In the genomic region with DNA sequence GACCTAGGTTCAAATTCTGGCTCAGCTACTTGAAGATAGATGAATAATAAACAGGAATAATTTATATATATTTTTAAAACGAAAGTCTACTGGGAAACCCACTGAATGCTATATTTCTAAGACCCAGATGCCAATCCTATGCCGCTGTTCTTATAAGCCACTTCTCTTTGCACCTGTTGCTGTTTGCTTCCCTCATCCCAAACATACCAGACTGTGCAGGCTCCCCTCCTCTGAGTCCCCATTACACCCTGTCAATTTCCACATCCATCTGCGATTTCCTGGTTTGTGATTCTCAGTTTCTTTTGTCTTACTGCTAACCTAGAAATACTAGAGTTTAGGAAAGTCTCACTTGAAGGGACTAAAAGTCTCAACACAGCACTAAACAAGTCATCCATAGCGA, we compare ENCODE assay signal across 25 cellular contexts.
DNase-seq lines count a peak whose midpoint lies in the region; ATAC-seq, FAIRE-seq and TF ChIP-seq lines count a peak whose summit lies in the region.
"Had no signal": no experiment of that assay in that cellular context is flagged by ENCODE, and none has a peak within 500 bp of the region (broad histone marks: within the 10 kb centered on the region; RNA-seq: fewer than 3 reads in every experiment).

No MANE protein-coding gene starts in this region.

- H3K27me3 ChIP-seq in IMR-90 (ENCODE audit: control insufficient read depth, insufficient read depth, low read length), result no peaks in the 10 kb centered on the region
- no peaks in the 10 kb centered on the region for H3K27me3 ChIP-seq in astrocyte (ENCODE audit: insufficient read depth, low read length)
- no peaks in the 10 kb centered on the region for H3K27me3 ChIP-seq in tibial artery
- no peaks in the 10 kb centered on the region for H3K27me3 ChIP-seq in sigmoid colon

- no peak for TF ChIP-seq CTCF in IMR-90 (conservative IDR thresholded peaks at IDR 0.05; ENCODE audit: low read depth, low read length)
- no peak for TF ChIP-seq CTCF in astrocyte (IDR thresholded peaks at IDR 0.05; ENCODE audit: insufficient read depth, low read depth, low read length)
- no peak for TF ChIP-seq CTCF in nephron progenitor cell (IDR thresholded peaks at IDR 0.05)
- TF ChIP-seq CTCF in tibial artery (IDR thresholded peaks at IDR 0.05), result no peak
- TF ChIP-seq CTCF in sigmoid colon (IDR thresholded peaks at IDR 0.05), result no peak

- no peak overlapping the region for H2BK5ac ChIP-seq in IMR-90 (ENCODE audit: low read depth, low read length, poor library complexity, severe bottlenecking)

- H3K23ac ChIP-seq in IMR-90 (ENCODE audit: low read depth, low read length), result no peak overlapping the region

- no peak for ATAC-seq in IMR-90 (ENCODE audit: low read depth)
- ATAC-seq in GM19395 (IDR thresholded peaks at IDR 0.05; ENCODE audit: unreplicated experiment), result no peak
- ATAC-seq: T-cell had no signal

- H4K5ac ChIP-seq in IMR-90 (ENCODE audit: low read depth, low read length), result no peak overlapping the region

- H3K56ac ChIP-seq in IMR-90 (ENCODE audit: extremely low read depth, insufficient read depth, low read length), result no peak overlapping the region

- H4K8ac ChIP-seq in IMR-90 (ENCODE audit: low read depth in 2 of 2, low read length in 2 of 2), result no peak overlapping the region; a peak in 1 of 4 replicates

- dilution Hi-C loops in IMR-90 (cut with HindIII; ENCODE audit: low sequenced_read_pairs, unreplicated experiment), result no loop called here

- H3K9ac ChIP-seq in IMR-90 (ENCODE audit: low read depth, low read length) (no peak overlapping the region), astrocyte (ENCODE audit: low read length) (no peak overlapping the region)
- H3K9ac ChIP-seq: GM23248 had no signal

- CTCF ChIA-PET in IMR-90 (lab: Yijun Ruan, JAX), result no interaction called here

- H3K27me3 Mint-ChIP-seq in astrocyte (ENCODE audit: low read depth, unreplicated experiment), result no peaks in the 10 kb centered on the region
- H3K27me3 Mint-ChIP-seq in nephron progenitor cell (ENCODE audit: low read depth, poor library complexity), result peaks cover 11% of the 10 kb centered on the region

- no peak for FAIRE-seq in astrocyte (lab: Jason Lieb, UNC)
- FAIRE-seq: D721Med, GM12892 had no signal

- TF ChIP-seq RAD21 in IMR-90 (IDR thresholded peaks at IDR 0.05; ENCODE audit: low read length), result no peak

- H3K9me1 ChIP-seq in IMR-90 (ENCODE audit: insufficient read depth, low read length), result peaks cover 14% of the 10 kb centered on the region

- no peak overlapping the region; the same call in 1 of the 2 replicates for H2AK5ac ChIP-seq in IMR-90 (ENCODE audit: low read depth, low read length)

- no peak overlapping the region; the same call in 1 of the 2 replicates for H4K91ac ChIP-seq in IMR-90 (ENCODE audit: insufficient read depth, low read depth, low read length)

- H3K4me3 ChIP-seq in IMR-90 (ENCODE audit: insufficient read depth, low read depth, low read length) (no peak overlapping the region), astrocyte (ENCODE audit: insufficient read depth, low read depth, low read length) (no peak overlapping the region), tibial artery (no peak overlapping the region), sigmoid colon (no peak overlapping the region)
- H3K4me3 ChIP-seq: GM23248 had no signal

- H2BK20ac ChIP-seq in IMR-90 (ENCODE audit: low read depth, low read length), result no peak overlapping the region; the same call in 1 of the 2 replicates

- no peaks in the 10 kb centered on the region for H3K36me3 ChIP-seq in IMR-90 (ENCODE audit: control insufficient read depth, insufficient read depth, low read length)
- no peaks in the 10 kb centered on the region for H3K36me3 ChIP-seq in astrocyte (ENCODE audit: insufficient read depth, low read length)
- H3K36me3 ChIP-seq in tibial artery, result no peaks in the 10 kb centered on the region
- no peaks in the 10 kb centered on the region for H3K36me3 ChIP-seq in sigmoid colon

- H3K4me3 Mint-ChIP-seq in astrocyte (ENCODE audit: unreplicated experiment) (no peak overlapping the region), nephron progenitor cell (no peak overlapping the region)
- H3K4me3 Mint-ChIP-seq: CD4-positive, alpha-beta T cell; T-cell had no signal

- peaks cover 44% of the 10 kb centered on the region for H3K4me1 Mint-ChIP-seq in astrocyte (ENCODE audit: low read depth, unreplicated experiment)
- peaks cover 13% of the 10 kb centered on the region for H3K4me1 Mint-ChIP-seq in nephron progenitor cell

- in situ Hi-C loops in IMR-90 (cut with MboI; ENCODE audit: low sequenced_read_pairs), result no loop called here

- H3K4me1 ChIP-seq in IMR-90 (ENCODE audit: control insufficient read depth, insufficient read depth, low read length), result peaks cover 17% of the 10 kb centered on the region
- peaks cover 42% of the 10 kb centered on the region for H3K4me1 ChIP-seq in astrocyte (ENCODE audit: insufficient read depth, low read length)
- H3K4me1 ChIP-seq in tibial artery, result peaks cover 0 to 11% (median 6%) of the 10 kb centered on the region in 4 donors
- peaks cover 0 to 4% (median 0%) of the 10 kb centered on the region in 4 donors for H3K4me1 ChIP-seq in sigmoid colon

- H3K4me2 ChIP-seq in IMR-90 (ENCODE audit: low read depth, low read length) (no peak overlapping the region), astrocyte (ENCODE audit: low read length) (no peak overlapping the region)

- H2AK9ac ChIP-seq in IMR-90 (replicated peaks; ENCODE audit: low read depth, low read length, poor library complexity), result no peak overlapping the region

- H3K79me1 ChIP-seq in IMR-90 (ENCODE audit: low read depth in 1 of 2, low read length in 2 of 2), result no peaks in the 10 kb centered on the region

- no peaks in the 10 kb centered on the region for H3K9me3 ChIP-seq in IMR-90 (ENCODE audit: control insufficient read depth, insufficient read depth, low read length)
- H3K9me3 ChIP-seq in astrocyte (ENCODE audit: insufficient read depth, low read depth, low read length), result no peaks in the 10 kb centered on the region
- H3K9me3 ChIP-seq in tibial artery, result no peaks in the 10 kb centered on the region
- no peaks in the 10 kb centered on the region for H3K9me3 ChIP-seq in sigmoid colon

- H3K9me3 Mint-ChIP-seq in astrocyte (ENCODE audit: unreplicated experiment), result no peaks in the 10 kb centered on the region
- H3K9me3 Mint-ChIP-seq in nephron progenitor cell, result no peaks in the 10 kb centered on the region
- H3K9me3 Mint-ChIP-seq: CD4-positive, alpha-beta T cell; T-cell had no signal

- H3K14ac ChIP-seq in IMR-90 (replicated peaks; ENCODE audit: low read depth, low read length), result no peak overlapping the region

- no peak overlapping the region for H2BK120ac ChIP-seq in IMR-90 (ENCODE audit: low read depth, low read length)

- DNase-seq in DMS53 (lab: John Stamatoyannopoulos, UW), result peak; percentile 68
- DNase-seq in DMS53 treated with DMSO at 0.1 percent for 48 hours (lab: John Stamatoyannopoulos, UW; ENCODE audit: unreplicated experiment), result no peak
- DNase-seq in IMR-90, result no peak
- no peak for DNase-seq in astrocyte (ENCODE audit: low read depth)
- DNase-seq in nephron progenitor cell, result no peak
- DNase-seq in tibial artery, result no peak
- DNase-seq in sigmoid colon, result no peak
- DNase-seq: ACHN; CD4-positive, alpha-beta T cell; DND-41; GM23248; H7; KG1; MM.1S; NCI-H2029; NCI-H524 treated with DMSO at 0.1 percent for 48 hours; NCI-H82; NK-92 treated with Interleukin-12 subunit alpha and Interleukin-12 subunit beta, amount 100 ng/mL, for 24 hours; Right ventricle myocardium superior; RPMI8226; T-cell had no signal

- no CpG with 5 or more reads among the region's 4 CpGs for WGBS in IMR-90 (ENCODE audit: extremely low coverage in 2 of 2, insufficient read length in 1 of 2), 2 experiments
- WGBS in sigmoid colon, 2 donors, result 86 to 87% methylated on average over 4 of the region's 4 CpGs

- TF ChIP-seq EP300 in sigmoid colon (IDR thresholded peaks at IDR 0.05), result no peak

- H3K27ac ChIP-seq in IMR-90 (ENCODE audit: insufficient read depth, low read length) (no peak overlapping the region), astrocyte (ENCODE audit: low read depth, low read length) (no peak overlapping the region), tibial artery (no peak overlapping the region), sigmoid colon (no peak overlapping the region)
- H3K27ac ChIP-seq: 22Rv1, GM23248 had no signal

- intact Hi-C loops in IMR-90 (cut with micrococcal nuclease), result no loop called here
- intact Hi-C loops in tibial artery (cut with DNase I; ENCODE audit: low total_unique reads), result no loop called here
- intact Hi-C loops in sigmoid colon (cut with DNase I), result no loop called here

- no peak overlapping the region for H2AFZ ChIP-seq in IMR-90 (replicated peaks; ENCODE audit: low read length, poor library complexity)
- no peak overlapping the region for H2AFZ ChIP-seq in astrocyte (ENCODE audit: low read depth, low read length)
- H2AFZ ChIP-seq: GM23248 had no signal

- POLR2A ChIA-PET in IMR-90 (lab: Charles Lee; ENCODE audit: unreplicated experiment), result no interaction called here

- H3K18ac ChIP-seq in IMR-90 (ENCODE audit: low read depth, low read length), result no peak overlapping the region

- no peaks in the 10 kb centered on the region for H3K36me3 Mint-ChIP-seq in astrocyte (ENCODE audit: low read depth, unreplicated experiment)
- H3K36me3 Mint-ChIP-seq in nephron progenitor cell (ENCODE audit: low read depth), result no peaks in the 10 kb centered on the region
- H3K36me3 Mint-ChIP-seq: T-cell had no signal

- no peaks in the 10 kb centered on the region for H3K79me2 ChIP-seq in astrocyte (ENCODE audit: insufficient read depth, low read length)

- TF ChIP-seq POLR2A in IMR-90 (IDR thresholded peaks at IDR 0.05; ENCODE audit: low read depth, low read length) (no peak), sigmoid colon (IDR thresholded peaks at IDR 0.05) (no peak)

- H3K27ac Mint-ChIP-seq in astrocyte (ENCODE audit: unreplicated experiment) (peak overlapping the region; percentile 63), nephron progenitor cell (peak overlapping the region; percentile 77)
- H3K27ac Mint-ChIP-seq: CD4-positive, alpha-beta T cell; T-cell had no signal

- peak overlapping the region; percentile 10 for H2BK15ac ChIP-seq in IMR-90 (ENCODE audit: low read depth, low read length)

- H4K20me1 ChIP-seq in IMR-90 (ENCODE audit: insufficient read depth, low read length), result no peaks in the 10 kb centered on the region; the same call in 1 of the 2 replicates
- no peaks in the 10 kb centered on the region for H4K20me1 ChIP-seq in astrocyte (ENCODE audit: insufficient read depth, low read length)

- no peak overlapping the region for H3K4ac ChIP-seq in IMR-90 (ENCODE audit: low read depth, low read length)

- no TSS peak for BruUV-seq in IMR-90 (replicated peaks; lab: Mats Ljungman, UMichigan)

TF ChIP-seq in IMR-90, 13 proteins besides CTCF, POLR2A, EP300 and RAD21 (continues in another document):
- TF ChIP-seq FOS (IDR thresholded peaks at IDR 0.05; ENCODE audit: low read depth, low read length), result no peak
- TF ChIP-seq MXI1 (IDR thresholded peaks at IDR 0.05; ENCODE audit: borderline replicate concordance, low read depth, low read length), result no peak
- no peak for TF ChIP-seq NFE2L2 (IDR thresholded peaks at IDR 0.05; ENCODE audit: low read depth, low read length)
